Comparison of ENCODE assay signal across 28 cellular contexts in genomic region chr11:130504317-130504716, GRCh38. TPM values are rescaled to one million over a fixed set of nuclear protein-coding genes. Genes with fewer than 3 reads are reported as not detected.
"Had no signal": no experiment of that assay in that cellular context is flagged by ENCODE, and none has a peak within 500 bp of the region (broad histone marks: within the 10 kb centered on the region; RNA-seq: fewer than 3 reads in every experiment).

No MANE protein-coding gene starts in this region.

- H3K9ac ChIP-seq: parathyroid adenoma had no signal

- DNase-seq: naive thymus-derived CD8-positive, alpha-beta T cell; nephron progenitor cell; nucleus accumbens; ovary; posterior cingulate gyrus; psoas muscle; right cardiac atrium; right lobe of liver; sigmoid colon; small intestine; stimulated activated CD4-positive, alpha-beta T cell treated with anti-CD3 and anti-CD28 coated beads, Interleukin-15, amount 100 ng/mL, for 24 hours; stimulated activated CD4-positive, alpha-beta T cell treated with anti-CD3 and anti-CD28 coated beads, Interleukin-2, amount 100 ng/mL, for 24 hours; stimulated activated CD4-positive, alpha-beta T cell treated with anti-CD3 and anti-CD28 coated beads, Interleukin-2, amount 100 ng/mL, for 48 hours; stimulated activated CD4-positive, alpha-beta T cell treated with anti-CD3 and anti-CD28 coated beads, Interleukin-4, amount 100 ng/mL, for 24 hours; stimulated activated naive B cell treated with anti-CD40 and anti-IgM and Interleukin-4, amounts not matched to agents 10 μg/mL and 1 μg/mL and 100 μg/mL, for 72 hours; stimulated activated naive CD4-positive, alpha-beta T cell treated with Interleukin-2 at 50 U/mL for 16 hours; stomach; thyroid gland; trophoblast cell; upper lobe of left lung had no signal

- H3K27me3 ChIP-seq: neutrophil, ovary, right lobe of liver, sigmoid colon, stomach, thyroid gland, tibial nerve, upper lobe of left lung, vagina had no signal

- H3K36me3 ChIP-seq: neutrophil, ovary, right lobe of liver, sigmoid colon, stomach, thoracic aorta, thyroid gland, tibial nerve, upper lobe of left lung, vagina had no signal

- ATAC-seq: naive thymus-derived CD8-positive, alpha-beta T cell; natural killer cell treated with Interleukin-12 subunit alpha and Interleukin-12 subunit beta and Interleukin-15 and Interleukin-18, amount 100 ng/mL, for 72 hours; psoas muscle; right cardiac atrium; right lobe of liver; stimulated activated effector memory CD8-positive, alpha-beta T cell treated with anti-CD3 and anti-CD28 coated beads, Interleukin-12 subunit alpha, Interleukin-12 subunit beta, amount 100 ng/mL, for 72 hours; stimulated activated naive B cell treated with anti-CD40 and anti-IgM and Interleukin-4, amounts not matched to agents 10 μg/mL and 1 μg/mL and 100 μg/mL, for 72 hours had no signal

- H3K27ac ChIP-seq: neutrophil, ovary, parathyroid adenoma, psoas muscle, right lobe of liver, sigmoid colon, stomach, thoracic aorta, thyroid gland, tibial nerve, upper lobe of left lung, vagina had no signal

- FAIRE-seq: small intestine, urothelium cell line had no signal

- H3K79me2 ChIP-seq: parathyroid adenoma had no signal

- H3K9me3 ChIP-seq: neutrophil, ovary, right lobe of liver, sigmoid colon, thoracic aorta, thyroid gland, vagina had no signal

- H2AFZ ChIP-seq: parathyroid adenoma had no signal

- H3K4me3 ChIP-seq: ovary, psoas muscle, right lobe of liver, sigmoid colon, stomach, thoracic aorta, thyroid gland, tibial nerve, upper lobe of left lung, vagina had no signal

- H3K4me1 ChIP-seq: parathyroid adenoma, psoas muscle, right lobe of liver, sigmoid colon, thyroid gland, tibial nerve, upper lobe of left lung, vagina had no signal

RNA-seq across cellular contexts. Expression of gene ADAMTS15, which starts 55.9 kb away (rescaled TPM):
- total RNA-seq: natural killer cell treated with Interleukin-12 subunit alpha and Interleukin-12 subunit beta and Interleukin-15 and Interleukin-18, amount 100 ng/mL, for 72 hours had no signal
- polyA plus RNA-seq: naive thymus-derived CD8-positive, alpha-beta T cell had no signal
